Comparison of ENCODE assay signal across 8 cellular contexts in the genomic region with DNA sequence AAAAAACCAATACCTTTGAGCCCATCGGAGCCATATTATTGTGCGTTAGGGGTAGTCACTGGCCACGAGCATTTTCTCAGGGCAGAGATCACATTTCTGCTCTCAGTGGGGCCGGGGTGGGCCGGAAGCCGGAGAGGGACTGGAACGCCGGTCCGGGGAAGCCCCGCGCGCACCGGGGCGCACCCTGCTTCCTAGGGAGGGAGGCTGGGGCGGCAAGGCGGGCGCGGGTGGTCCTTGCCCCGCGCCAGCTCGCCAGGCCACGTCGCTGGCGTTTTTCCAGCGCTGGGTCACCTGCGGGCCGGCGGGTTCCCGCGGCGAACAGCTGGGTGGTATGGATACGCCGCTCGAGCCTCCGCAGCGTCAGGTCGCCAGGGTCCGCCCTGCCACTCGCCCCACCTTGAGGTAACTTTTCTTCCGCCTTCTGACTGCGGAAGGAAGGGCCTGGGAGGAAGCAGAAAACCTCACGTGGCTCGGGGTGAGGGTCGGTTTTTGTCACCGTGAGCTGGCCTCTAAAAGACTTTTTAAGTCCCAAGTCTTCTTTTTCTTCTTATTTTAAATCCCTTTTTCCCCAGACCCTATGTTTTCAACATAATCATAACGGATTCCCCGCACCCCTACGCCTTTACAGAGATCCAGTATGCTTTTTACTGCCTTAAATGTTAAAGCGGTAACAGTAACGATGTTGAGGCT. TPM values are rescaled to one million over a fixed set of nuclear protein-coding genes. Genes with fewer than 3 reads are reported as not detected.
A peak's percentile ranks its signal among the peaks of the same experiment; 100 is the strongest.
DNase-seq lines count a peak whose midpoint lies in the region; ATAC-seq, FAIRE-seq and TF ChIP-seq lines count a peak whose summit lies in the region.

No MANE protein-coding gene starts in this region.

- TF ChIP-seq POLR2A in endothelial cell of umbilical vein (IDR thresholded peaks at IDR 0.05; ENCODE audit: low read depth, low read length), result peak; percentile 67

- H3K4me1 Mint-ChIP-seq in activated CD8-positive, alpha-beta T cell treated with anti-CD3 and anti-CD28 coated beads for 36 hours (ENCODE audit: low read depth), result peaks cover 11% of the 10 kb centered on the region

- POLR2A ChIA-PET in activated CD8-positive, alpha-beta T cell treated with anti-CD3 and anti-CD28 coated beads for 36 hours (lab: Charles Lee), result interaction anchor here (0.6 to 7.1 kb wide), 10 partner anchors 10 to 130 kb away, joined by 3 to 110 read pairs (median 5); a partner anchor contains a TSS
- POLR2A ChIA-PET in endothelial cell of umbilical vein (lab: Charles Lee), result interaction anchor here (0.9 kb wide), 1 partner anchor 10 kb away, joined by 3 read pairs; no protein-coding TSS in a partner anchor

- H3K36me3 ChIP-seq in endothelial cell of umbilical vein (ENCODE audit: control insufficient read depth in 2 of 2, extremely low read depth in 1 of 2, insufficient read depth in 2 of 2, low read length in 2 of 2) (peaks cover 2 to 12% of the 10 kb centered on the region in 2 experiments), muscle layer of colon (ENCODE audit: insufficient read depth, low read length) (peaks cover 13% of the 10 kb centered on the region)

- peak; percentile 42 for ATAC-seq in HG02623 (IDR thresholded peaks at IDR 0.05; ENCODE audit: unreplicated experiment)
- ATAC-seq in activated CD8-positive, alpha-beta T cell treated with anti-CD3 and anti-CD28 coated beads for 36 hours, result peak; percentile 38

- peak; percentile 72 for DNase-seq in GM13976 (ENCODE audit: low spot score)
- DNase-seq in NCI-H2029 (lab: John Stamatoyannopoulos, UW), result peak; percentile 42
- peak; percentile 86 for DNase-seq in activated CD8-positive, alpha-beta T cell treated with anti-CD3 and anti-CD28 coated beads for 36 hours
- DNase-seq in endothelial cell of umbilical vein (ENCODE audit: low read depth, low spot score), result peak; percentile 71
- DNase-seq in stimulated activated CD8-positive, alpha-beta memory T cell treated with anti-CD3 and anti-CD28 coated beads, Interleukin-7, amount 100 ng/mL, for 48 hours (ENCODE audit: extremely low read depth in 1 of 2, low read depth in 1 of 2), result peak; percentile 64 to 72
- DNase-seq in dedifferentiated amniotic fluid mesenchymal stem cell (ENCODE audit: extremely low spot score), result no peak

- TF ChIP-seq CTCF in GM13976 (IDR thresholded peaks at IDR 0.05; ENCODE audit: borderline replicate concordance, control extremely low read depth, extremely low read depth, insufficient read depth, missing control alignments) (no peak), endothelial cell of umbilical vein (IDR thresholded peaks at IDR 0.05; ENCODE audit: extremely low read depth in 1 of 2, insufficient read depth in 1 of 2, low read depth in 1 of 2, low read length in 2 of 2) (no peak)
- no peak for TF ChIP-seq CTCF in activated CD8-positive, alpha-beta T cell treated with anti-CD3 and anti-CD28 coated beads for 36 hours (IDR thresholded peaks at IDR 0.05)

- peaks cover 26% of the 10 kb centered on the region for H3K79me2 ChIP-seq in endothelial cell of umbilical vein (ENCODE audit: control insufficient read depth, insufficient read depth, low read length)

- H3K9ac ChIP-seq in endothelial cell of umbilical vein (replicated peaks; ENCODE audit: extremely low read depth, insufficient read depth, low read length) (peak overlapping the region; percentile 85), muscle layer of colon (ENCODE audit: low read length) (peak overlapping the region; percentile 72)

- H3K9me1 ChIP-seq in endothelial cell of umbilical vein (replicated peaks; ENCODE audit: control insufficient read depth, extremely low read depth, insufficient read depth, low read length), result no peaks in the 10 kb centered on the region

- peak; percentile 42 for FAIRE-seq in endothelial cell of umbilical vein (lab: Jason Lieb, UNC)

- in situ Hi-C loops in GM13976 (cut with MboI; ENCODE audit: low sequenced_read_pairs, unreplicated experiment), result no loop called here

- peak overlapping the region; percentile 100 for H3K27ac Mint-ChIP-seq in activated CD8-positive, alpha-beta T cell treated with anti-CD3 and anti-CD28 coated beads for 36 hours

- peak overlapping the region; percentile 50 for H2AFZ ChIP-seq in endothelial cell of umbilical vein (ENCODE audit: low read depth, low read length)

- peaks cover 5% of the 10 kb centered on the region for H4K20me1 ChIP-seq in endothelial cell of umbilical vein (replicated peaks; ENCODE audit: control insufficient read depth, extremely low read depth, insufficient read depth, low read length)

- H3K27me3 ChIP-seq in endothelial cell of umbilical vein (ENCODE audit: control insufficient read depth in 2 of 2, insufficient read depth in 2 of 2, low read length in 2 of 2) (no peaks in the 10 kb centered on the region), muscle layer of colon (ENCODE audit: control insufficient read depth in 1 of 2, insufficient read depth in 2 of 2, low read length in 2 of 2) (no peaks in the 10 kb centered on the region)

- H3K36me3 Mint-ChIP-seq in activated CD8-positive, alpha-beta T cell treated with anti-CD3 and anti-CD28 coated beads for 36 hours (ENCODE audit: low read depth), result peaks cover 33% of the 10 kb centered on the region

- peaks cover 2% of the 10 kb centered on the region for H3K27me3 Mint-ChIP-seq in activated CD8-positive, alpha-beta T cell treated with anti-CD3 and anti-CD28 coated beads for 36 hours

- intact Hi-C loops in activated CD8-positive, alpha-beta T cell treated with anti-CD3 and anti-CD28 coated beads for 36 hours (cut with micrococcal nuclease), result loop anchor here (2.0 to 5.0 kb wide), 3 partner anchors 57 to 129 kb away; a partner anchor contains a TSS
- intact Hi-C loops in endothelial cell of umbilical vein (cut with micrococcal nuclease), result no loop called here

- dilution Hi-C loops in endothelial cell of umbilical vein (cut with MboI; ENCODE audit: extremely low pct_ligation_motif_present, low sequenced_read_pairs), result no loop called here

- CTCF ChIA-PET in activated CD8-positive, alpha-beta T cell treated with anti-CD3 and anti-CD28 coated beads for 36 hours (lab: Charles Lee), result interaction anchor here (1.0 to 5.4 kb wide), 6 partner anchors 10 to 129 kb away, joined by 3 to 38 read pairs (median 4); a partner anchor contains a TSS
- CTCF ChIA-PET in endothelial cell of umbilical vein (lab: Charles Lee), result interaction anchor here (1.0 to 1.5 kb wide), 4 partner anchors 8 to 88 kb away, joined by 3 to 8 read pairs (median 4); no protein-coding TSS in a partner anchor

- peak overlapping the region; percentile 97 for H3K4me3 Mint-ChIP-seq in activated CD8-positive, alpha-beta T cell treated with anti-CD3 and anti-CD28 coated beads for 36 hours

- H3K4me1 ChIP-seq in endothelial cell of umbilical vein (ENCODE audit: control insufficient read depth, extremely low read depth, insufficient read depth, low read length) (peaks cover 19% of the 10 kb centered on the region), muscle layer of colon (ENCODE audit: insufficient read depth, low read length) (peaks cover 19% of the 10 kb centered on the region)

- H3K9me3 Mint-ChIP-seq in activated CD8-positive, alpha-beta T cell treated with anti-CD3 and anti-CD28 coated beads for 36 hours, result no peaks in the 10 kb centered on the region

- H3K4me3 ChIP-seq in endothelial cell of umbilical vein (replicated peaks in 1 of 3; ENCODE audit: insufficient read depth in 1 of 3, low read depth in 1 of 3, low read length in 3 of 3), result peak overlapping the region; percentile 60 to 75 (median 69)
- peak overlapping the region; percentile 51 to 62 for H3K4me3 ChIP-seq in muscle layer of colon (ENCODE audit: low read depth in 1 of 2, low read length in 2 of 2)

- no TSS peak for BruUV-seq in endothelial cell of umbilical vein (replicated peaks; lab: Mats Ljungman, UMichigan)

- H3K4me2 ChIP-seq in endothelial cell of umbilical vein (ENCODE audit: insufficient read depth, low read length), result peak overlapping the region; percentile 82

- H3K9me3 ChIP-seq in endothelial cell of umbilical vein (replicated peaks; ENCODE audit: control insufficient read depth, insufficient read depth, low read length) (no peaks in the 10 kb centered on the region), muscle layer of colon (ENCODE audit: low read length) (no peaks in the 10 kb centered on the region)

- peak overlapping the region; percentile 82 for H3K27ac ChIP-seq in endothelial cell of umbilical vein (ENCODE audit: insufficient read depth, low read depth, low read length)
- H3K27ac ChIP-seq in muscle layer of colon (ENCODE audit: low read depth, low read length), result peak overlapping the region; percentile 77

TF ChIP-seq in endothelial cell of umbilical vein, 7 proteins besides CTCF, POLR2A, EP300 and RAD21:
- no peak for TF ChIP-seq JUN (IDR thresholded peaks at IDR 0.05; ENCODE audit: borderline replicate concordance, insufficient read depth, insufficient read length, low read depth)
- TF ChIP-seq MYC (IDR thresholded peaks at IDR 0.05; ENCODE audit: low read depth, low read length), result no peak
- no peak for TF ChIP-seq FOS (IDR thresholded peaks at IDR 0.05; ENCODE audit: borderline replicate concordance, insufficient read depth, low read length)
- peak; percentile 75 for TF ChIP-seq POLR2AphosphoS5 (IDR thresholded peaks at IDR 0.05; ENCODE audit: insufficient read depth, low read depth, low read length)
- TF ChIP-seq, protein P1, sequence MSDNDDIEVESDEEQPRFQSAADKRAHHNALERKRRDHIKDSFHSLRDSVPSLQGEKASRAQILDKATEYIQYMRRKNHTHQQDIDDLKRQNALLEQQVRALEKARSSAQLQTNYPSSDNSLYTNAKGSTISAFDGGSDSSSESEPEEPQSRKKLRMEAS (IDR thresholded peaks at IDR 0.05; ENCODE audit: insufficient read depth, insufficient read length), result no peak
- no peak for TF ChIP-seq EZH2 (IDR thresholded peaks at IDR 0.05; ENCODE audit: borderline replicate concordance, low read depth, low read length, severe bottlenecking)
TF ChIP-seq in endothelial cell of umbilical vein: peak in this region for 1.

RNA-seq across cellular contexts. Expression of a gene that starts 2.7 kb away (rescaled TPM):
- over 10,000 TPM; 15,479 to 15,634 TPM for total RNA-seq in activated CD8-positive, alpha-beta T cell treated with anti-CD3 and anti-CD28 coated beads for 36 hours
- total RNA-seq in endothelial cell of umbilical vein, result 9,186 and 9,456 TPM in 2 replicates
- 9,885 and 11,104 TPM in 2 replicates for polyA plus RNA-seq in endothelial cell of umbilical vein
- polyA plus RNA-seq in endothelial cell of umbilical vein (2011; cell fraction: cytosol; rRNA removed), result 14,586 and 14,653 TPM in 2 replicates
- polyA plus RNA-seq in endothelial cell of umbilical vein (2011; cell fraction: nucleus; rRNA removed), result 4,559 and 5,077 TPM in 2 replicates
- polyA plus RNA-seq in endothelial cell of umbilical vein (2012), result 11,454 and 13,683 TPM in 2 replicates
- polyA minus RNA-seq in endothelial cell of umbilical vein, result 10,895 and 11,397 TPM in 2 replicates
- polyA minus RNA-seq in endothelial cell of umbilical vein (2011; cell fraction: cytosol; rRNA and poly(A)+ RNA removed), result 4,495 TPM
- 1,103 and 1,399 TPM in 2 replicates for polyA minus RNA-seq in endothelial cell of umbilical vein (2011; cell fraction: nucleus; rRNA and poly(A)+ RNA removed)
